In the genomic region with DNA sequence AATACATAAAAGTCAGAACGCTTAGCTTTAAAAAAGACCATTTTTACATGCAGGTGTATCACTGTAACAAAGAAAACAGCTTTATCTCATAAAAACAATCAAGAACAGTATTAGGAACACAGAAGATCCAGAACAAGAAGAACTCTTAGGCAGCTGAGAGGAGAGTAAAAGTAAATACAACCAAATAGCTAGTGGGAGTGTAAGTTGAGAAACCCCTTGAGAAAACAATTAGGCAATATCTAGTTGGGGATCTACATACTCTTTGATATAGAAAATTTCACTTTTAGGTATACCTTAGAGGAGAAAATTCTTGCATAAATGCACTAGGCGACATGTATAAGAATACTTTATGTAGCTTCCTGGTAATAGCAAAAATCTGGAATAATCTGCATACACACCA, we compare ENCODE assay signal across 19 cellular contexts. TPM values are rescaled to one million over a fixed set of nuclear protein-coding genes. Genes with fewer than 3 reads are reported as not detected.
DNase-seq lines count a peak whose midpoint lies in the region; ATAC-seq and TF ChIP-seq lines count a peak whose summit lies in the region.
"Had no signal": no experiment of that assay in that cellular context is flagged by ENCODE, and none has a peak within 500 bp of the region (broad histone marks: within the 10 kb centered on the region; RNA-seq: fewer than 3 reads in every experiment).

No MANE protein-coding gene starts in this region.

- H3K27me3 Mint-ChIP-seq in CD4-positive, CD25-positive, alpha-beta regulatory T cell, result no peaks in the 10 kb centered on the region

- no peak for TF ChIP-seq POLR2A in NB4 (IDR thresholded peaks at IDR 0.05; ENCODE audit: extremely low read depth, insufficient read length)

- no peaks in the 10 kb centered on the region for H3K9me3 ChIP-seq in CD4-positive, CD25-positive, alpha-beta regulatory T cell (ENCODE audit: control insufficient read depth in 2 of 2, low read length in 2 of 2)

- peaks cover 36% of the 10 kb centered on the region for H3K36me3 Mint-ChIP-seq in CD4-positive, CD25-positive, alpha-beta regulatory T cell

- peaks cover 32 to 39% (median 36%) of the 10 kb centered on the region in 4 donors for H3K4me1 Mint-ChIP-seq in CD4-positive, CD25-positive, alpha-beta regulatory T cell

- DNase-seq in SIG-M5 treated with dmso at 0.1 percent for 504 hours (lab: John Stamatoyannopoulos, UW; ENCODE audit: unreplicated experiment) (peak; percentile 5), SIG-M5 (lab: John Stamatoyannopoulos, UW) (no peak), NB4 (ENCODE audit: low read depth) (peak; percentile 21), fibroblast of peridontal ligament (ENCODE audit: extremely low read depth) (peak; percentile 41), MV-4-11 (lab: John Stamatoyannopoulos, UW) (no peak)
- no peak for DNase-seq in CD4-positive, CD25-positive, alpha-beta regulatory T cell
- DNase-seq in stimulated activated CD4-positive, alpha-beta T cell treated with anti-CD3 and anti-CD28 coated beads, Interleukin-4, amount 100 ng/mL, for 1 hour, result no peak
- DNase-seq: DMS53, GDM1, GOT3, NCI-H1092, NCI-H1436, NCI-H2029 treated with DMSO at 0.1 percent for 48 hours, NCI-H446 treated with DMSO at 0.1 percent for 48 hours, NCI-H526 treated with DMSO at 0.1 percent for 48 hours, OCI-M1 had no signal

- ATAC-seq in CD4-positive, CD25-positive, alpha-beta regulatory T cell (ENCODE audit: low read depth in 2 of 2), result no peak
- no peak for ATAC-seq in GM18868 (IDR thresholded peaks at IDR 0.05; ENCODE audit: unreplicated experiment)

- H3K4me3 ChIP-seq in CD4-positive, CD25-positive, alpha-beta regulatory T cell (ENCODE audit: low read depth, low read length), result no peak overlapping the region
- no peak overlapping the region for H3K4me3 ChIP-seq in NB4 (ENCODE audit: low read depth, low read length)

- peaks cover 15% of the 10 kb centered on the region for H3K4me1 ChIP-seq in CD4-positive, CD25-positive, alpha-beta regulatory T cell (ENCODE audit: control insufficient read depth, insufficient read depth, low read length, poor library complexity, severe bottlenecking)

- TF ChIP-seq CTCF in NB4 (IDR thresholded peaks at IDR 0.05; ENCODE audit: low read depth, low read length), result no peak

- H3K4me3 Mint-ChIP-seq in CD4-positive, CD25-positive, alpha-beta regulatory T cell, result peak overlapping the region in 1 of 4 donors; percentile 27

- H3K36me3 ChIP-seq in CD4-positive, CD25-positive, alpha-beta regulatory T cell (ENCODE audit: control insufficient read depth, insufficient read depth, low read length), result peaks cover 70% of the 10 kb centered on the region

- no peak overlapping the region for H3K27ac ChIP-seq in CD4-positive, CD25-positive, alpha-beta regulatory T cell (ENCODE audit: insufficient read depth, low read length, poor library complexity, severe bottlenecking)
- H3K27ac ChIP-seq: C4-2B, KMS-11 had no signal

- H3K9me3 Mint-ChIP-seq in CD4-positive, CD25-positive, alpha-beta regulatory T cell, result no peaks in the 10 kb centered on the region

- H3K27ac Mint-ChIP-seq in CD4-positive, CD25-positive, alpha-beta regulatory T cell, result peak overlapping the region in 2 of 3 donors; percentile 42 to 65

- H3K27me3 ChIP-seq in CD4-positive, CD25-positive, alpha-beta regulatory T cell (ENCODE audit: control insufficient read depth, insufficient read depth, low read length), result no peaks in the 10 kb centered on the region

RNA-seq across cellular contexts. Expression of a gene that starts 7.5 kb away (rescaled TPM):
- total RNA-seq in CD4-positive, CD25-positive, alpha-beta regulatory T cell, result 71.3 TPM
- polyA plus RNA-seq in CD4-positive, CD25-positive, alpha-beta regulatory T cell, result 10 to 100 TPM; 32.9 to 43.5 (median 35.2) TPM

RNA-seq across cellular contexts. Expression of a gene that starts 31.1 kb away (rescaled TPM):
- 25.7 TPM for total RNA-seq in CD4-positive, CD25-positive, alpha-beta regulatory T cell
- polyA plus RNA-seq in CD4-positive, CD25-positive, alpha-beta regulatory T cell, result 10 to 100 TPM; 15.8 to 23.0 (median 18.7) TPM

RNA-seq across cellular contexts. Expression of a gene that starts 35.6 kb away (rescaled TPM):
- 62.9 TPM for total RNA-seq in CD4-positive, CD25-positive, alpha-beta regulatory T cell
- polyA plus RNA-seq in CD4-positive, CD25-positive, alpha-beta regulatory T cell, result 10 to 100 TPM; 51.9 to 75.5 (median 61.6) TPM

RNA-seq across cellular contexts. Expression of a gene that starts 40.1 kb away (rescaled TPM):
- 117 TPM for total RNA-seq in CD4-positive, CD25-positive, alpha-beta regulatory T cell
- 100 to 1,000 TPM; 527 to 578 (median 534) TPM for polyA plus RNA-seq in CD4-positive, CD25-positive, alpha-beta regulatory T cell

Comparison
In these comparisons a context has a peak if more than half of its experiments do, and no peak if none do; other contexts are left out.
1. DNase-seq: peak in SIG-M5 treated with dmso at 0.1 percent for 504 hours (single experiment), NB4 (single experiment) and fibroblast of peridontal ligament (single experiment); none in SIG-M5 (single experiment), CD4-positive, CD25-positive, alpha-beta regulatory T cell (0 of 3), stimulated activated CD4-positive, alpha-beta T cell treated with anti-CD3 and anti-CD28 coated beads, Interleukin-4, amount 100 ng/mL, for 1 hour (single experiment) and MV-4-11 (single experiment).